Comparison of ENCODE assay signal across 9 cellular contexts in genomic region chr15:28380053-28380452, GRCh38. TPM values are rescaled to one million over a fixed set of nuclear protein-coding genes. Genes with fewer than 3 reads are reported as not detected.
"Had no signal": no experiment of that assay in that cellular context is flagged by ENCODE, and none has a peak within 500 bp of the region (broad histone marks: within the 10 kb centered on the region; RNA-seq: fewer than 3 reads in every experiment).

No MANE protein-coding gene starts in this region.

RNA-seq across cellular contexts. Expression of gene GOLGA8F, which starts 1.6 kb away (rescaled TPM):
- total RNA-seq: NCI-H460, OCI-LY7, PC-9, Right ventricle myocardium inferior, RPMI7951, SJCRH30, SK-MEL-5 had no signal

RNA-seq across cellular contexts. Expression of gene GOLGA6L24, which starts 22.2 kb away (rescaled TPM):
- total RNA-seq: K562, M059J, NCI-H460, OCI-LY7, PC-9, Right ventricle myocardium inferior, RPMI7951, SJCRH30, SK-MEL-5 had no signal
